In genomic region chr4:177309525-177310371, GRCh38 we compare ENCODE assay signal across 1 cellular context.
TF ChIP-seq lines count a peak whose summit lies in the region.

Gene NEIL3 (plus strand): TSS chr4:177309874. CDS start chr4:177309954, 80 bp downstream.

TF ChIP-seq in K562, 482 proteins besides CTCF, POLR2A, EP300 and RAD21 (continued from another document and continues in another):
- TF ChIP-seq CREB3L1 (IDR thresholded peaks at IDR 0.05; ENCODE audit: borderline replicate concordance, low read depth) (no peak; the same call in 1 of the 2 replicates), SREBF1 (IDR thresholded peaks at IDR 0.05; ENCODE audit: borderline replicate concordance, low read depth, low read length) (no peak), RBM39 (optimal IDR thresholded peaks at IDR 0.05; ENCODE audit: low read depth, low read length) (no peak), POLR2H (tag; IDR thresholded peaks at IDR 0.05; ENCODE audit: low read depth) (no peak), CREB3 (tag; conservative IDR thresholded peaks at IDR 0.05; ENCODE audit: low read depth) (no peak), SMARCB1 (IDR thresholded peaks at IDR 0.05; ENCODE audit: insufficient read length, low read depth) (no peak), PRPF4 (IDR thresholded peaks at IDR 0.05; ENCODE audit: insufficient read depth, low read depth, low read length, poor library complexity, severe bottlenecking) (peak; percentile 42), GATAD2A (IDR thresholded peaks at IDR 0.05) (peak; percentile 81; the same call in 1 of the 2 replicates), ZNF124 (CRISPR knock-in tag; IDR thresholded peaks at IDR 0.05) (no peak), U2AF1 (optimal IDR thresholded peaks at IDR 0.05; ENCODE audit: low read depth, low read length) (no peak), ATF2 (CRISPR knock-in tag; IDR thresholded peaks at IDR 0.05) (no peak), ARID1B (IDR thresholded peaks at IDR 0.05) (no peak), NKRF (IDR thresholded peaks at IDR 0.05; ENCODE audit: borderline replicate concordance) (peak; percentile 96), PRMT5 (CRISPR knock-in tag; IDR thresholded peaks at IDR 0.05) (no peak), HLTF (IDR thresholded peaks at IDR 0.05) (no peak), TAF9B (IDR thresholded peaks at IDR 0.05; ENCODE audit: partially characterized antibody) (peak; percentile 62), FOXJ3 (CRISPR knock-in tag; IDR thresholded peaks at IDR 0.05) (no peak), E2F8 (IDR thresholded peaks at IDR 0.05; ENCODE audit: low read depth, partially characterized antibody) (no peak), PHF20 (IDR thresholded peaks at IDR 0.05; ENCODE audit: partially characterized antibody) (peak; percentile 62), HDAC3 (IDR thresholded peaks at IDR 0.05; ENCODE audit: borderline replicate concordance, partially characterized antibody) (no peak), ZNF785 (CRISPR knock-in tag; IDR thresholded peaks at IDR 0.05) (no peak), ARHGAP35 (IDR thresholded peaks at IDR 0.05; ENCODE audit: partially characterized antibody) (no peak), IRF2 (CRISPR knock-in tag; IDR thresholded peaks at IDR 0.05) (no peak), SIX5 (IDR thresholded peaks at IDR 0.05; ENCODE audit: borderline replicate concordance in 1 of 2, insufficient read depth in 1 of 2, low read depth in 1 of 2, low read length in 2 of 2) (no peak), ZMIZ1 (IDR thresholded peaks at IDR 0.05; ENCODE audit: low read depth in 2 of 2, low read length in 2 of 2) (0 out of 4 replicates have a peak, but pooled peaks of 1 of the 2 experiments have one; percentile 24), ZNF354B (CRISPR knock-in tag; IDR thresholded peaks at IDR 0.05) (no peak), ARID4B (CRISPR knock-in tag; IDR thresholded peaks at IDR 0.05) (peak; percentile 96), ELK1 (CRISPR knock-in tag; IDR thresholded peaks at IDR 0.05) (no peak), ADNP (tag; IDR thresholded peaks at IDR 0.05) (no peak), ZBTB17 (CRISPR knock-in tag; IDR thresholded peaks at IDR 0.05) (no peak), PREB (CRISPR knock-in tag; IDR thresholded peaks at IDR 0.05) (no peak), ZC3H4 (CRISPR knock-in tag; IDR thresholded peaks at IDR 0.05; ENCODE audit: borderline replicate concordance) (no peak), ZNF277 (CRISPR knock-in tag; IDR thresholded peaks at IDR 0.05; ENCODE audit: borderline replicate concordance) (no peak), E2F1 (CRISPR knock-in tag; IDR thresholded peaks at IDR 0.05) (peak; percentile 96), ERF (CRISPR knock-in tag; IDR thresholded peaks at IDR 0.05) (no peak), LCOR (CRISPR knock-in tag; IDR thresholded peaks at IDR 0.05) (peak; percentile 27; the same call in 1 of the 2 replicates), MAFF (IDR thresholded peaks at IDR 0.05; ENCODE audit: low read length) (no peak), ZNF707 (CRISPR knock-in tag; conservative IDR thresholded peaks at IDR 0.05) (no peak), ELF2 (CRISPR knock-in tag; IDR thresholded peaks at IDR 0.05) (no peak)
